Comparison of ENCODE assay signal across 7 cellular contexts in the genomic region with DNA sequence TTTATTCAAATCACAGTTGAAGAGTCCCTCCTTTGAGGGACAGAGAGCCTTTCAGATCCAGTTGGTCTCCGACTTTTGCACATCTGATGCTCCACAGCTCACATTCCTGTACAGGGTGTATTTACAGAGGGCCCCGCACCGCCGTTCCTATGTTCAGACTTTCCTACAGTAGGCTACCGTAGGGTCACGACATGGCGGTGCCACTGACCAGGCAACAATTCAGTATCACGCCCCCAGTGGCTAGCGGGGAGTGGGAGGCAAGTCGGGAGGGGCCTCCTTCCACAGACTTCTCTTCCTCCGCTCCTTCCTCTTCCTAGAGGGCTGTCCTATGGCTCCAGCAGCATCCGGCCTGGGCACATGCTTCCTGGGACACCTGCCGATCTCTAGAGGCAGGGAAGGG. TPM values are rescaled to one million over a fixed set of nuclear protein-coding genes. Genes with fewer than 3 reads are reported as not detected.
"Had no signal": no experiment of that assay in that cellular context is flagged by ENCODE, and none has a peak within 500 bp of the region (broad histone marks: within the 10 kb centered on the region; RNA-seq: fewer than 3 reads in every experiment).

No MANE protein-coding gene starts in this region.

- H3K27ac Mint-ChIP-seq: H9 had no signal

- H3K4me3 Mint-ChIP-seq: H9 had no signal

- DNase-seq: GM23248, GOT3, H9, HCEC 1CT, IMR-90 had no signal

- H3K4me3 ChIP-seq: GM23248, K562 had no signal

- H2AFZ ChIP-seq: GM23248 had no signal

- H3K9ac ChIP-seq: GM23248 had no signal

- H3K27ac ChIP-seq: GM23248 had no signal

- H3K9me3 Mint-ChIP-seq: H9 had no signal

RNA-seq across cellular contexts. Expression of gene ENO4, which starts 40.6 kb away (rescaled TPM):
- total RNA-seq: HT-29, K562 had no signal
